ENCODE assay signal across 17 cellular contexts in the genomic region with DNA sequence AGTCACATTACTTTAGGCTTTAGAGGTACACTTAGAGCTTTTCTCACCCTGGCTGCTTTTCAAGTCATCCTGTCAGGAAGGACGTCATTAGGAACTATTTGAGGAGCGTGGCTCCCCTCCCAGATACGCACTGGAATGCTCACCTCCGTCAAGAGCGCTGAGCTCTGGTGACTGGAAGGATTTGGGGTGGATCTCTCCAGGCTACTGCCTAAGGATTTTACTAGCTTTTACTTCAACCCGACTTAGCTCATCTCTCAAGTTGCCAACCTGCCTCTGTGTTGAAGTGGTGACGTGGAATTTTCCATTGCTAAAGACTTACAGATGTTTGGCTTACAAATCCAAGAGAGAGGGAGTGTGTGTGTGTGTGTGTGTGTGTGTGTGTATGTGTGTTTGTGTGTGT.
DNase-seq lines count a peak whose midpoint lies in the region; ATAC-seq and TF ChIP-seq lines count a peak whose summit lies in the region.
"Had no signal": no experiment of that assay in that cellular context is flagged by ENCODE, and none has a peak within 500 bp of the region (broad histone marks: within the 10 kb centered on the region; RNA-seq: fewer than 3 reads in every experiment).

No MANE protein-coding gene starts in this region.

- POLR2A ChIA-PET in activated CD8-positive, alpha-beta T cell treated with anti-CD3 and anti-CD28 coated beads, Interleukin-2, amount 10 ng/mL, durations not matched to agents 7 days and 5 days (lab: Charles Lee), result no interaction called here
- POLR2A ChIA-PET in RWPE1 (lab: Yijun Ruan, JAX; ENCODE audit: low non-redundant PET), result no interaction called here

- intact Hi-C loops in left cardiac atrium (cut with DNase I), result no loop called here

- no peak overlapping the region for H3K4me3 Mint-ChIP-seq in activated CD8-positive, alpha-beta T cell treated with anti-CD3 and anti-CD28 coated beads, Interleukin-2, amount 10 ng/mL, durations not matched to agents 7 days and 5 days
- H3K4me3 Mint-ChIP-seq: activated B cell treated with CpG ODN at 0.5 μM for 24 hours, B cell, IgD-negative memory B cell had no signal

- ATAC-seq in left cardiac atrium (peak; percentile 92 to 98), HG02970 (IDR thresholded peaks at IDR 0.05; ENCODE audit: low FRiP score, unreplicated experiment) (no peak)
- ATAC-seq in activated CD8-positive, alpha-beta T cell treated with anti-CD3 and anti-CD28 coated beads, Interleukin-2, amount 10 ng/mL, durations not matched to agents 7 days and 5 days, result no peak

- H3K4me1 Mint-ChIP-seq in activated CD8-positive, alpha-beta T cell treated with anti-CD3 and anti-CD28 coated beads, Interleukin-2, amount 10 ng/mL, durations not matched to agents 7 days and 5 days (ENCODE audit: low read depth), result no peaks in the 10 kb centered on the region
- H3K4me1 Mint-ChIP-seq: IgD-negative memory B cell had no signal

- H3K27ac ChIP-seq in SK-N-MC, result peak overlapping the region; percentile 70
- no peak overlapping the region for H3K27ac ChIP-seq in RWPE1

- peak; percentile 59 for DNase-seq in AG20443 (ENCODE audit: low spot score)
- peak; percentile 90 for DNase-seq in SK-N-MC (ENCODE audit: low read depth, low spot score)
- DNase-seq in left cardiac atrium, result peak; percentile 46
- DNase-seq in retinal pigment epithelial cell (ENCODE audit: low read depth), result peak; percentile 87
- no peak for DNase-seq in ureter (ENCODE audit: low spot score)
- no peak for DNase-seq in activated CD8-positive, alpha-beta T cell treated with anti-CD3 and anti-CD28 coated beads, Interleukin-2, amount 10 ng/mL, durations not matched to agents 7 days and 5 days
- DNase-seq in RWPE1 (ENCODE audit: low spot score), result no peak
- DNase-seq: activated B cell treated with CpG ODN at 0.5 μM for 24 hours; activated naive CD4-positive, alpha-beta T cell; DMS53; hippocampal formation; NCI-H1105 treated with DMSO at 0.1 percent for 48 hours; OCI-M1; SW 1271 had no signal

- no peaks in the 10 kb centered on the region for H3K9me3 Mint-ChIP-seq in activated CD8-positive, alpha-beta T cell treated with anti-CD3 and anti-CD28 coated beads, Interleukin-2, amount 10 ng/mL, durations not matched to agents 7 days and 5 days (ENCODE audit: insufficient read depth)
- H3K9me3 Mint-ChIP-seq: activated B cell treated with CpG ODN at 0.5 μM for 24 hours, IgD-negative memory B cell had no signal

- TF ChIP-seq CTCF in retinal pigment epithelial cell (conservative IDR thresholded peaks at IDR 0.05; ENCODE audit: low read depth, low read length) (no peak), RWPE1 (conservative IDR thresholded peaks at IDR 0.05; ENCODE audit: low read depth) (no peak)

- H3K36me3 Mint-ChIP-seq in activated CD8-positive, alpha-beta T cell treated with anti-CD3 and anti-CD28 coated beads, Interleukin-2, amount 10 ng/mL, durations not matched to agents 7 days and 5 days (ENCODE audit: low read depth), result no peaks in the 10 kb centered on the region
- H3K36me3 Mint-ChIP-seq: IgD-negative memory B cell had no signal

- H3K4me3 ChIP-seq in SK-N-MC (peak overlapping the region; percentile 36; the same call in 1 of the 2 replicates), retinal pigment epithelial cell (ENCODE audit: low read length) (no peak overlapping the region)

- peaks cover 21% of the 10 kb centered on the region for H3K36me3 ChIP-seq in SK-N-MC (ENCODE audit: insufficient read depth, low read length)

- peaks cover 4% of the 10 kb centered on the region for H3K27me3 Mint-ChIP-seq in activated CD8-positive, alpha-beta T cell treated with anti-CD3 and anti-CD28 coated beads, Interleukin-2, amount 10 ng/mL, durations not matched to agents 7 days and 5 days (ENCODE audit: low read depth)

- no peak overlapping the region for H3K9ac ChIP-seq in SK-N-MC (ENCODE audit: insufficient read length)

- no peak overlapping the region for H3K27ac Mint-ChIP-seq in activated CD8-positive, alpha-beta T cell treated with anti-CD3 and anti-CD28 coated beads, Interleukin-2, amount 10 ng/mL, durations not matched to agents 7 days and 5 days
- H3K27ac Mint-ChIP-seq: activated B cell treated with CpG ODN at 0.5 μM for 24 hours, B cell, IgD-negative memory B cell had no signal

- CTCF ChIA-PET in activated CD8-positive, alpha-beta T cell treated with anti-CD3 and anti-CD28 coated beads, Interleukin-2, amount 10 ng/mL, durations not matched to agents 7 days and 5 days (lab: Charles Lee), result no interaction called here
- CTCF ChIA-PET in RWPE1 (lab: Yijun Ruan, JAX), result no interaction called here

- no peaks in the 10 kb centered on the region for H3K9me3 ChIP-seq in SK-N-MC (ENCODE audit: low read depth, low read length)

Comparison
In these comparisons a context has a peak if more than half of its experiments do, and no peak if none do; other contexts are left out.
1. DNase-seq: peak in AG20443 (single experiment), SK-N-MC (single experiment), left cardiac atrium (single experiment) and retinal pigment epithelial cell (single experiment); none in ureter (single experiment), activated CD8-positive, alpha-beta T cell treated with anti-CD3 and anti-CD28 coated beads, Interleukin-2, amount 10 ng/mL, durations not matched to agents 7 days and 5 days (single experiment) and RWPE1 (single experiment).
2. ATAC-seq: peak in left cardiac atrium (2 of 2); none in HG02970 (single experiment) and activated CD8-positive, alpha-beta T cell treated with anti-CD3 and anti-CD28 coated beads, Interleukin-2, amount 10 ng/mL, durations not matched to agents 7 days and 5 days (single experiment).